ENCODE assay signal across 15 cellular contexts in genomic region chr3:45907769-45908705, GRCh38. TPM values are rescaled to one million over a fixed set of nuclear protein-coding genes. Genes with fewer than 3 reads are reported as not detected.
DNase-seq lines count a peak whose midpoint lies in the region; ATAC-seq, FAIRE-seq and TF ChIP-seq lines count a peak whose summit lies in the region.
"Had no signal": no experiment of that assay in that cellular context is flagged by ENCODE, and none has a peak within 500 bp of the region (broad histone marks: within the 10 kb centered on the region; RNA-seq: fewer than 3 reads in every experiment).

No MANE protein-coding gene starts in this region.

- no peaks in the 10 kb centered on the region for H3K9me3 ChIP-seq in CD4-positive, alpha-beta memory T cell (ENCODE audit: control insufficient read depth in 1 of 2, low read length in 2 of 2)
- H3K9me3 ChIP-seq: upper lobe of left lung had no signal

- no peaks in the 10 kb centered on the region for H3K27me3 ChIP-seq in CD4-positive, alpha-beta memory T cell (ENCODE audit: insufficient read depth, low read length)
- H3K27me3 ChIP-seq: upper lobe of left lung had no signal

- peaks cover 0 to 3% (median 0%) of the 10 kb centered on the region in 8 donors for H3K9me3 Mint-ChIP-seq in CD4-positive, alpha-beta memory T cell
- no peaks in the 10 kb centered on the region for H3K9me3 Mint-ChIP-seq in central memory CD8-positive, alpha-beta T cell
- H3K9me3 Mint-ChIP-seq in natural killer cell treated with Interleukin-12 subunit alpha and Interleukin-12 subunit beta and Interleukin-15 and Interleukin-18, amount 100 ng/mL, for 72 hours = no peaks in the 10 kb centered on the region
- H3K9me3 Mint-ChIP-seq: brain had no signal

- intact Hi-C loops in CD4-positive, alpha-beta memory T cell (cut with micrococcal nuclease) = loop anchor here (2.0 kb wide), 1 partner anchor 37 kb away; no protein-coding TSS in a partner anchor

- H3K27ac ChIP-seq in CD4-positive, alpha-beta memory T cell (ENCODE audit: low read depth, low read length) = no peak overlapping the region
- H3K27ac ChIP-seq: upper lobe of left lung had no signal

- H3K4me3 ChIP-seq in CD4-positive, alpha-beta memory T cell (ENCODE audit: low read length in 2 of 2) = no peak overlapping the region
- H3K4me3 ChIP-seq: upper lobe of left lung had no signal

- no peaks in the 10 kb centered on the region for H3K36me3 ChIP-seq in CD4-positive, alpha-beta memory T cell (ENCODE audit: insufficient read depth, low read length)
- H3K36me3 ChIP-seq: upper lobe of left lung had no signal

- CTCF ChIA-PET in CD4-positive, alpha-beta memory T cell (lab: Charles Lee; ENCODE audit: partially characterized antibody) = interaction anchor here (0.7 to 5.4 kb wide), 11 partner anchors 12 to 173 kb away, joined by 3 to 16 read pairs (median 5); partner anchors contain the start of gene CCR9

- POLR2A ChIA-PET in CD4-positive, alpha-beta memory T cell (lab: Charles Lee; ENCODE audit: partially characterized antibody) = interaction anchor here (0.5 to 3.4 kb wide), 14 partner anchors 9 to 159 kb away, joined by 3 to 19 read pairs (median 4); partner anchors contain the start of genes CCR9 and LZTFL1

- H3K27me3 Mint-ChIP-seq in CD4-positive, alpha-beta memory T cell = no peaks in the 10 kb centered on the region
- H3K27me3 Mint-ChIP-seq in central memory CD8-positive, alpha-beta T cell = no peaks in the 10 kb centered on the region
- peaks cover 4 to 13% of the 10 kb centered on the region in 2 donors for H3K27me3 Mint-ChIP-seq in natural killer cell treated with Interleukin-12 subunit alpha and Interleukin-12 subunit beta and Interleukin-15 and Interleukin-18, amount 100 ng/mL, for 72 hours
- H3K27me3 Mint-ChIP-seq: brain had no signal

- no peak for FAIRE-seq in D721Med (lab: Jason Lieb, UNC)
- FAIRE-seq: GM18507 had no signal

- H3K36me3 Mint-ChIP-seq in CD4-positive, alpha-beta memory T cell = peaks cover 2 to 22% of the 10 kb centered on the region in 2 donors
- H3K36me3 Mint-ChIP-seq in central memory CD8-positive, alpha-beta T cell (ENCODE audit: insufficient read depth) = peaks cover 8% of the 10 kb centered on the region
- H3K36me3 Mint-ChIP-seq in natural killer cell treated with Interleukin-12 subunit alpha and Interleukin-12 subunit beta and Interleukin-15 and Interleukin-18, amount 100 ng/mL, for 72 hours = peaks cover 10% of the 10 kb centered on the region
- H3K36me3 Mint-ChIP-seq: brain had no signal

- ATAC-seq in central memory CD8-positive, alpha-beta T cell (replicated peaks; ENCODE audit: extremely low read depth, poor library complexity, severe bottlenecking) = peak; percentile 97
- ATAC-seq in natural killer cell treated with Interleukin-12 subunit alpha and Interleukin-12 subunit beta and Interleukin-15 and Interleukin-18, amount 100 ng/mL, for 72 hours = peak in 1 of 2 donors; percentile 56
- no peak for ATAC-seq in HG03342 (IDR thresholded peaks at IDR 0.05; ENCODE audit: unreplicated experiment)

- peaks cover 41% of the 10 kb centered on the region for H3K4me1 ChIP-seq in CD4-positive, alpha-beta memory T cell (ENCODE audit: insufficient read depth, low read length)
- H3K4me1 ChIP-seq: upper lobe of left lung had no signal

- TF ChIP-seq CTCF in D721Med (IDR thresholded peaks at IDR 0.05; ENCODE audit: insufficient read depth, missing control alignments) = no peak

- peak overlapping the region in 7 of 8 donors; percentile 3 to 84 (median 68) for H3K4me3 Mint-ChIP-seq in CD4-positive, alpha-beta memory T cell
- peak overlapping the region; percentile 10 for H3K4me3 Mint-ChIP-seq in central memory CD8-positive, alpha-beta T cell
- H3K4me3 Mint-ChIP-seq in natural killer cell treated with Interleukin-12 subunit alpha and Interleukin-12 subunit beta and Interleukin-15 and Interleukin-18, amount 100 ng/mL, for 72 hours = peak overlapping the region; percentile 32
- H3K4me3 Mint-ChIP-seq: brain had no signal

- H3K27ac Mint-ChIP-seq in CD4-positive, alpha-beta memory T cell = peak overlapping the region; percentile 4 to 95 (median 63)
- peak overlapping the region; percentile 33 for H3K27ac Mint-ChIP-seq in central memory CD8-positive, alpha-beta T cell (ENCODE audit: low read depth)
- H3K27ac Mint-ChIP-seq in natural killer cell treated with Interleukin-12 subunit alpha and Interleukin-12 subunit beta and Interleukin-15 and Interleukin-18, amount 100 ng/mL, for 72 hours = no peak overlapping the region
- H3K27ac Mint-ChIP-seq: brain had no signal

- peak in 4 of 5 donors; percentile 35 to 49 (median 40) for DNase-seq in CD4-positive, alpha-beta memory T cell
- DNase-seq in LHCN-M2 (ENCODE audit: low read depth) = peak; percentile 94
- peak in 1 of 2 donors; percentile 19 for DNase-seq in central memory CD8-positive, alpha-beta T cell (ENCODE audit: low spot score in 2 of 2)
- DNase-seq in natural killer cell treated with Interleukin-12 subunit alpha and Interleukin-12 subunit beta and Interleukin-15 and Interleukin-18, amount 100 ng/mL, for 72 hours (ENCODE audit: low spot score) = no peak
- DNase-seq in D721Med (ENCODE audit: insufficient read length, low spot score) = no peak
- no peak for DNase-seq in NCI-H1694 (lab: John Stamatoyannopoulos, UW)
- DNase-seq: foreskin melanocyte, NCI-H1105 treated with DMSO at 0.1 percent for 48 hours, NCI-H748 treated with DMSO at 0.1 percent for 48 hours, posterior cingulate gyrus, upper lobe of left lung had no signal

- peaks cover 28 to 65% (median 39%) of the 10 kb centered on the region in 4 donors for H3K4me1 Mint-ChIP-seq in CD4-positive, alpha-beta memory T cell
- H3K4me1 Mint-ChIP-seq in central memory CD8-positive, alpha-beta T cell = peaks cover 29% of the 10 kb centered on the region
- peaks cover 50 to 54% of the 10 kb centered on the region in 2 donors for H3K4me1 Mint-ChIP-seq in natural killer cell treated with Interleukin-12 subunit alpha and Interleukin-12 subunit beta and Interleukin-15 and Interleukin-18, amount 100 ng/mL, for 72 hours (ENCODE audit: low read depth in 2 of 2)

RNA-seq across cellular contexts. Expression of gene CCR9, which starts 21.7 kb away (rescaled TPM):
- total RNA-seq in CD4-positive, alpha-beta memory T cell = 1 to 10 TPM; 4.0 to 4.5 TPM
- 1 to 10 TPM; 3.9 to 4.4 TPM for polyA plus RNA-seq in CD4-positive, alpha-beta memory T cell
- not detected in 2 replicates for total RNA-seq in LHCN-M2 (2014; rRNA removed)
- not detected for polyA plus RNA-seq in LHCN-M2 (2012)
- total RNA-seq in natural killer cell treated with Interleukin-12 subunit alpha and Interleukin-12 subunit beta and Interleukin-15 and Interleukin-18, amount 100 ng/mL, for 72 hours = not detected
- polyA plus RNA-seq: liver had no signal

RNA-seq across cellular contexts. Expression of gene CXCR6, which starts 35.2 kb away (rescaled TPM):
- 1 to 10 TPM; 8.6 to 9.6 TPM for total RNA-seq in CD4-positive, alpha-beta memory T cell
- polyA plus RNA-seq in CD4-positive, alpha-beta memory T cell = 10 to 100 TPM in 1 of 2 donors, 1 to 10 TPM in 1; 6.1 to 13.6 TPM
- total RNA-seq in LHCN-M2 (2014; rRNA removed) = not detected in 2 replicates
- 0.22 TPM for polyA plus RNA-seq in LHCN-M2 (2012)
- total RNA-seq in natural killer cell treated with Interleukin-12 subunit alpha and Interleukin-12 subunit beta and Interleukin-15 and Interleukin-18, amount 100 ng/mL, for 72 hours = 1 to 10 TPM; 4.0 to 5.3 TPM

Comparison
In these comparisons a context has a peak if more than half of its experiments do, and no peak if none do; other contexts are left out.
1. DNase-seq: peak in CD4-positive, alpha-beta memory T cell (4 of 5) and LHCN-M2 (single experiment); none in natural killer cell treated with Interleukin-12 subunit alpha and Interleukin-12 subunit beta and Interleukin-15 and Interleukin-18, amount 100 ng/mL, for 72 hours (single experiment), D721Med (single experiment) and NCI-H1694 (single experiment).
2. H3K27ac Mint-ChIP-seq: peak in CD4-positive, alpha-beta memory T cell (7 of 7) and central memory CD8-positive, alpha-beta T cell (single experiment); none in natural killer cell treated with Interleukin-12 subunit alpha and Interleukin-12 subunit beta and Interleukin-15 and Interleukin-18, amount 100 ng/mL, for 72 hours (0 of 2).
3. H3K4me3 Mint-ChIP-seq: peak in every context shown above with its lines; median percentile 68 in CD4-positive, alpha-beta memory T cell; 32 in natural killer cell treated with Interleukin-12 subunit alpha and Interleukin-12 subunit beta and Interleukin-15 and Interleukin-18, amount 100 ng/mL, for 72 hours; 10 in central memory CD8-positive, alpha-beta T cell.